17 cellular contexts compared by ENCODE assay signal in genomic region chr12:106837782-106838181, GRCh38.
"Had no signal": no experiment of that assay in that cellular context is flagged by ENCODE, and none has a peak within 500 bp of the region (broad histone marks: within the 10 kb centered on the region; RNA-seq: fewer than 3 reads in every experiment).

No MANE protein-coding gene starts in this region.

- H3K9me3 ChIP-seq: SK-N-SH had no signal

- DNase-seq: KBM-7, MV-4-11, NCI-H1048, NCI-H1105, NCI-H1417, NCI-H1436 treated with DMSO at 0.1 percent for 48 hours, NCI-H1694, NCI-H187 treated with DMSO at 0.1 percent for 48 hours, NCI-H2081, NCI-H2107, NCI-H2227 treated with DMSO at 0.1 percent for 48 hours, NCI-H524 treated with DMSO at 0.1 percent for 48 hours, NCI-H69, NCI-H774, Right ventricle myocardium superior, RPMI8226, SK-N-SH had no signal
